9 cellular contexts compared by ENCODE assay signal in genomic region chr19:14135355-14135754, GRCh38. TPM values are rescaled to one million over a fixed set of nuclear protein-coding genes. Genes with fewer than 3 reads are reported as not detected.
DNase-seq lines count a peak whose midpoint lies in the region; ATAC-seq, FAIRE-seq and TF ChIP-seq lines count a peak whose summit lies in the region.
"Had no signal": no experiment of that assay in that cellular context is flagged by ENCODE, and none has a peak within 500 bp of the region (broad histone marks: within the 10 kb centered on the region; RNA-seq: fewer than 3 reads in every experiment).

No MANE protein-coding gene starts in this region.

- peaks cover 12% of the 10 kb centered on the region for H3F3A ChIP-seq in GM23338 (replicated peaks; ENCODE audit: low read depth)

- peaks cover 22% of the 10 kb centered on the region for H3K36me3 Mint-ChIP-seq in GM23338 (ENCODE audit: low read depth)
- H3K36me3 Mint-ChIP-seq in activated CD4-positive, alpha-beta memory T cell treated with anti-CD3 and anti-CD28 coated beads, Interleukin-2, amount 10 ng/mL, durations not matched to agents 7 days and 5 days (ENCODE audit: low read depth): peaks cover 35% of the 10 kb centered on the region

- TF ChIP-seq CTCF in A549 (IDR thresholded peaks at IDR 0.05) (no peak), GM23338 (conservative IDR thresholded peaks at IDR 0.05; ENCODE audit: low read depth in 2 of 2) (no peak), uterus (IDR thresholded peaks at IDR 0.05) (no peak)

- H2AFZ ChIP-seq in GM23338: no peak overlapping the region

- H3K4me3 ChIP-seq in A549 (peak overlapping the region; percentile 62), GM23338 (peak overlapping the region; percentile 77), iPS-18a (ENCODE audit: low read length) (peak overlapping the region; percentile 78), uterus (no peak overlapping the region)

- peak overlapping the region; percentile 83 for H3K4me3 Mint-ChIP-seq in GM23338
- H3K4me3 Mint-ChIP-seq in activated CD4-positive, alpha-beta memory T cell treated with anti-CD3 and anti-CD28 coated beads, Interleukin-2, amount 10 ng/mL, durations not matched to agents 7 days and 5 days: peak overlapping the region; percentile 81

- POLR2A ChIA-PET in A549 (lab: Yijun Ruan, JAX): no interaction called here
- POLR2A ChIA-PET in activated CD4-positive, alpha-beta memory T cell treated with anti-CD3 and anti-CD28 coated beads, Interleukin-2, amount 10 ng/mL, durations not matched to agents 7 days and 5 days (lab: Charles Lee): interaction anchor here (0.6 to 4.5 kb wide), 17 partner anchors 8 to 371 kb away, joined by 3 to 60 read pairs (median 15); partner anchors contain the start of genes IL27RA, MISP3 and PRKACA

- intact Hi-C loops in uterus (cut with DNase I; ENCODE audit: low total_unique reads): loop anchor here (5.0 kb wide), 1 partner anchor 212 kb away; no protein-coding TSS in a partner anchor

- H3K27ac Mint-ChIP-seq in GM23338: peak overlapping the region; percentile 71
- H3K27ac Mint-ChIP-seq in activated CD4-positive, alpha-beta memory T cell treated with anti-CD3 and anti-CD28 coated beads, Interleukin-2, amount 10 ng/mL, durations not matched to agents 7 days and 5 days: peak overlapping the region; percentile 75

- H3K27ac ChIP-seq in A549 (peak overlapping the region; percentile 66 to 93; a peak in 4 of 6 replicates), GM23338 (ENCODE audit: low read depth) (no peak overlapping the region), iPS-18a (ENCODE audit: low read length) (no peak overlapping the region), uterus (no peak overlapping the region)

- peaks cover 18% of the 10 kb centered on the region for H3K4me1 Mint-ChIP-seq in GM23338
- peaks cover 38% of the 10 kb centered on the region for H3K4me1 Mint-ChIP-seq in activated CD4-positive, alpha-beta memory T cell treated with anti-CD3 and anti-CD28 coated beads, Interleukin-2, amount 10 ng/mL, durations not matched to agents 7 days and 5 days

- peaks cover 11% of the 10 kb centered on the region; the same call in 2 of the 3 replicates for H3K4me1 ChIP-seq in A549
- H3K4me1 ChIP-seq in GM23338 (ENCODE audit: insufficient read depth): peaks cover 27% of the 10 kb centered on the region
- H3K4me1 ChIP-seq in iPS-18a (ENCODE audit: control insufficient read depth, low read depth, low read length): no peaks in the 10 kb centered on the region
- H3K4me1 ChIP-seq in uterus: peaks cover 0 to 6% of the 10 kb centered on the region in 2 donors

- H3K9me2 ChIP-seq in GM23338 (ENCODE audit: insufficient read depth): no peaks in the 10 kb centered on the region

- H3K9me3 ChIP-seq in A549: no peaks in the 10 kb centered on the region
- no peaks in the 10 kb centered on the region for H3K9me3 ChIP-seq in iPS-18a (ENCODE audit: control insufficient read depth, low read depth, low read length)
- H3K9me3 ChIP-seq in uterus: no peaks in the 10 kb centered on the region

- ATAC-seq in A549 (no peak), GM23338 (no peak), HG03039 (IDR thresholded peaks at IDR 0.05; ENCODE audit: unreplicated experiment) (no peak), HG02642 (IDR thresholded peaks at IDR 0.05; ENCODE audit: poor library complexity, unreplicated experiment) (no peak)

- H3K4me2 ChIP-seq in A549 (peak overlapping the region; percentile 95), GM23338 (peak overlapping the region; percentile 87)

- FAIRE-seq in A549 (lab: Jason Lieb, UNC): no peak

- peak overlapping the region; percentile 58 for H3K9ac ChIP-seq in iPS-18a (ENCODE audit: low read length)

- no peak for DNase-seq in A549 (ENCODE audit: low read depth in 1 of 2, low spot score in 1 of 2)
- DNase-seq in GM23338 (ENCODE audit: low spot score): no peak
- DNase-seq in activated CD4-positive, alpha-beta memory T cell treated with anti-CD3 and anti-CD28 coated beads, Interleukin-2, amount 10 ng/mL, durations not matched to agents 7 days and 5 days: no peak
- no peak for DNase-seq in Kasumi-1 (lab: John Stamatoyannopoulos, UW)
- DNase-seq in uterus: no peak
- DNase-seq: stimulated activated CD4-positive, alpha-beta T cell treated with anti-CD3 and anti-CD28 coated beads, Interleukin-4, amount 100 ng/mL, for 24 hours had no signal

- no peak for TF ChIP-seq POLR2A in A549 (IDR thresholded peaks at IDR 0.05; ENCODE audit: low read length)
- no peak for TF ChIP-seq POLR2A in uterus (IDR thresholded peaks at IDR 0.05)

- no peaks in the 10 kb centered on the region for H3K27me3 ChIP-seq in GM23338 (ENCODE audit: insufficient read depth)
- H3K27me3 ChIP-seq in iPS-18a (ENCODE audit: control insufficient read depth, insufficient read depth, low read length): no peaks in the 10 kb centered on the region
- H3K27me3 ChIP-seq in uterus: no peaks in the 10 kb centered on the region

- peaks cover 20% of the 10 kb centered on the region; the same call in 1 of the 2 replicates for H4K20me1 ChIP-seq in GM23338 (replicated peaks; ENCODE audit: insufficient read depth)

- no peak for TF ChIP-seq RAD21 in A549 (conservative IDR thresholded peaks at IDR 0.05 in 1 of 2, IDR thresholded peaks at IDR 0.05 in 1 of 2)

- CTCF ChIA-PET in A549 (lab: Yijun Ruan, JAX): interaction anchor here (0.8 to 2.5 kb wide), 4 partner anchors 9 to 345 kb away, joined by 3 to 24 read pairs (median 6); partner anchors contain the start of gene MISP3
- CTCF ChIA-PET in activated CD4-positive, alpha-beta memory T cell treated with anti-CD3 and anti-CD28 coated beads, Interleukin-2, amount 10 ng/mL, durations not matched to agents 7 days and 5 days (lab: Charles Lee): interaction anchor here (1.4 to 3.2 kb wide), 6 partner anchors 20 to 345 kb away, joined by 4 to 27 read pairs (median 14); partner anchors contain the start of gene MISP3

- H3K36me3 ChIP-seq in GM23338 (ENCODE audit: insufficient read depth) (no peaks in the 10 kb centered on the region), iPS-18a (ENCODE audit: control insufficient read depth, low read depth, low read length) (no peaks in the 10 kb centered on the region), uterus (no peaks in the 10 kb centered on the region)

- 30% methylated on average over 6 of the region's 6 CpGs for WGBS in A549 (ENCODE audit: missing lambda C conversion rate)

- H3K79me2 ChIP-seq in GM23338 (replicated peaks; ENCODE audit: insufficient read depth): peaks cover 15% of the 10 kb centered on the region

- no peak for TF ChIP-seq EP300 in A549 (IDR thresholded peaks at IDR 0.05)

- peaks cover 8% of the 10 kb centered on the region for H3K27me3 Mint-ChIP-seq in GM23338 (ENCODE audit: insufficient read depth, low read depth, poor library complexity)
- no peaks in the 10 kb centered on the region for H3K27me3 Mint-ChIP-seq in activated CD4-positive, alpha-beta memory T cell treated with anti-CD3 and anti-CD28 coated beads, Interleukin-2, amount 10 ng/mL, durations not matched to agents 7 days and 5 days

- H3K9me3 Mint-ChIP-seq in GM23338: peaks cover 2% of the 10 kb centered on the region; the same call in 1 of the 3 replicates
- no peaks in the 10 kb centered on the region for H3K9me3 Mint-ChIP-seq in activated CD4-positive, alpha-beta memory T cell treated with anti-CD3 and anti-CD28 coated beads, Interleukin-2, amount 10 ng/mL, durations not matched to agents 7 days and 5 days

RNA-seq across cellular contexts. Expression of gene ASF1B, which starts 1.0 kb away (rescaled TPM):
- polyA plus RNA-seq in A549 (2011; rRNA removed): 12.1 and 17.1 TPM in 2 replicates
- 39.6 and 47.6 TPM in 2 replicates for polyA plus RNA-seq in A549 (2012; cell fraction: cytosol; rRNA removed)
- polyA plus RNA-seq in A549 (2012; cell fraction: nucleus; rRNA removed): 40.9 and 42.2 TPM in 2 replicates
- polyA plus RNA-seq in A549 (2017; fragmentation: RNase III; extraction: RNeasy Plus Mini Kit Qiagen cat#74134 plus additional on column Dnase treatment): 37.8 to 46.2 TPM (median 42.1 TPM) in 3 replicates
- 15.5 and 16.2 TPM in 2 replicates for polyA minus RNA-seq in A549 (2011; rRNA and poly(A)+ RNA removed)
- total RNA-seq in GM23338 (2014; rRNA removed; shearing (Covaris generic)): 33.3 and 37.1 TPM in 2 replicates
- 33.8 and 36.9 TPM in 2 replicates for polyA plus RNA-seq in GM23338 (2016; fragmentation: Nextera tagmentation; extraction: Ambion mirVana)
- 10 to 100 TPM; 93.5 to 94.8 TPM for total RNA-seq in activated CD4-positive, alpha-beta memory T cell treated with anti-CD3 and anti-CD28 coated beads, Interleukin-2, amount 10 ng/mL, durations not matched to agents 7 days and 5 days
- 10 to 100 TPM in 1 of 4 donors, not detected in 3; 16.7 TPM for total RNA-seq in uterus

RNA-seq across cellular contexts. Expression of gene PRKACA, which starts 17.8 kb away (rescaled TPM):
- 10.0 and 12.0 TPM in 2 replicates for polyA plus RNA-seq in A549 (2011; rRNA removed)
- polyA plus RNA-seq in A549 (2012; cell fraction: cytosol; rRNA removed): 38.9 and 48.9 TPM in 2 replicates
- 28.2 and 29.9 TPM in 2 replicates for polyA plus RNA-seq in A549 (2012; cell fraction: nucleus; rRNA removed)
- 40.9 to 46.2 TPM (median 41.1 TPM) in 3 replicates for polyA plus RNA-seq in A549 (2017; fragmentation: RNase III; extraction: RNeasy Plus Mini Kit Qiagen cat#74134 plus additional on column Dnase treatment)
- polyA minus RNA-seq in A549 (2011; rRNA and poly(A)+ RNA removed): 13.2 and 16.0 TPM in 2 replicates
- 25.7 and 31.3 TPM in 2 replicates for total RNA-seq in GM23338 (2014; rRNA removed; shearing (Covaris generic))
- 12.3 and 13.0 TPM in 2 replicates for polyA plus RNA-seq in GM23338 (2016; fragmentation: Nextera tagmentation; extraction: Ambion mirVana)
- total RNA-seq in activated CD4-positive, alpha-beta memory T cell treated with anti-CD3 and anti-CD28 coated beads, Interleukin-2, amount 10 ng/mL, durations not matched to agents 7 days and 5 days: 10 to 100 TPM; 48.1 to 49.8 TPM
- total RNA-seq in uterus: 100 to 1,000 TPM in 1 of 4 donors, 10 to 100 TPM in 2, 1 to 10 TPM in 1; 4.9 to 135 (median 74.2) TPM

RNA-seq across cellular contexts. Expression of gene SAMD1, which starts 44.8 kb away (rescaled TPM):
- polyA plus RNA-seq in A549 (2011; rRNA removed) (7.7 and 8.4 TPM in 2 replicates), A549 (2017; fragmentation: RNase III; extraction: RNeasy Plus Mini Kit Qiagen cat#74134 plus additional on column Dnase treatment) (26.9 to 30.8 TPM (median 28.9 TPM) in 3 replicates), GM23338 (2016; fragmentation: Nextera tagmentation; extraction: Ambion mirVana) (32.2 and 38.1 TPM in 2 replicates)
- polyA plus RNA-seq in A549 (2012; cell fraction: cytosol; rRNA removed): 24.3 and 27.6 TPM in 2 replicates
- 30.5 and 32.3 TPM in 2 replicates for polyA plus RNA-seq in A549 (2012; cell fraction: nucleus; rRNA removed)
- 6.9 and 9.4 TPM in 2 replicates for polyA minus RNA-seq in A549 (2011; rRNA and poly(A)+ RNA removed)
- total RNA-seq in GM23338 (2014; rRNA removed; shearing (Covaris generic)): 67.1 and 69.0 TPM in 2 replicates
- total RNA-seq in activated CD4-positive, alpha-beta memory T cell treated with anti-CD3 and anti-CD28 coated beads, Interleukin-2, amount 10 ng/mL, durations not matched to agents 7 days and 5 days: 10 to 100 TPM; 63.4 to 64.6 TPM
- 10 to 100 TPM in 3 of 4 donors, 1 to 10 TPM in 1; 6.9 to 57.8 (median 24.1) TPM for total RNA-seq in uterus

RNA-seq across cellular contexts. Expression of gene C19orf67, which starts 49.8 kb away (rescaled TPM):
- polyA plus RNA-seq in A549 (2011; rRNA removed) (not detected in 2 replicates), A549 (2017; fragmentation: RNase III; extraction: RNeasy Plus Mini Kit Qiagen cat#74134 plus additional on column Dnase treatment) (not detected in 3 replicates), GM23338 (2016; fragmentation: Nextera tagmentation; extraction: Ambion mirVana) (0.40 TPM in 1 of 2 replicates, not detected in the other)
- not detected in 2 replicates for polyA plus RNA-seq in A549 (2012; cell fraction: cytosol; rRNA removed)
- polyA plus RNA-seq in A549 (2012; cell fraction: nucleus; rRNA removed): not detected in 2 replicates
- not detected in 2 replicates for polyA minus RNA-seq in A549 (2011; rRNA and poly(A)+ RNA removed)
- total RNA-seq in GM23338 (2014; rRNA removed; shearing (Covaris generic)): not detected in 2 replicates
- under 1 TPM in 1 of 2 experiments, not detected in 1; 0.35 TPM for total RNA-seq in activated CD4-positive, alpha-beta memory T cell treated with anti-CD3 and anti-CD28 coated beads, Interleukin-2, amount 10 ng/mL, durations not matched to agents 7 days and 5 days
- total RNA-seq in uterus: 1 to 10 TPM in 1 of 4 donors, not detected in 3; 1.7 TPM

Comparison
In these comparisons a context has a peak if more than half of its experiments do, and no peak if none do; other contexts are left out.
1. H3K27ac ChIP-seq: peak in A549 (2 of 2); none in GM23338 (single experiment), iPS-18a (single experiment) and uterus (0 of 2).
2. H3K4me3 ChIP-seq: peak in A549 (single experiment), GM23338 (single experiment) and iPS-18a (single experiment); none in uterus (0 of 2).